In the genomic region with DNA sequence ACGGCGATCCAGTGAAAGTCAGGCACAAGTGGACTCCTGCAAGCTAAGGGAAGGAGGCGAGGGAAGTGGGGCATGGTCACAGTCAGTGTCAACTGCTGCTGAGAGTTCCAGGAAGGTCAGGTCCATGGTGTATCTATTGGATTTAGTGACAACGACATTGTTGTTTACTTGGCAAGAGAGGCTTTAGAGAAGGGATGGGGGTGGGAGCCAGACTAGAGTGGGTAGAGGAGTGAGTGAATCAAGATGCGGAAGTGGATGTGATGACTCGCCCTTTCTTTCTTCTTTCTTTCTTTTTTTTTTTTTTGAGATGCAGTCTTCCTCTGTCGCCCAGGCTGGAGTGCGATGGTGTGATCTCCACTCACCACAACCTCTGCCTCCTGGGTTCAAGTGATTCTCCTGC, we compare ENCODE assay signal across 1 cellular context.
TF ChIP-seq lines count a peak whose summit lies in the region.

No MANE protein-coding gene starts in this region.

TF ChIP-seq in K562, 482 proteins besides CTCF, POLR2A, EP300 and RAD21:
- peak; percentile 60; the same call in 1 of the 2 replicates for TF ChIP-seq TEAD2 (tag; IDR thresholded peaks at IDR 0.05)
- peak; percentile 43; the same call in 1 of the 2 replicates for TF ChIP-seq KLF6 (CRISPR knock-in tag; IDR thresholded peaks at IDR 0.05; ENCODE audit: borderline replicate concordance)
- no peak for TF ChIP-seq CHD1 (IDR thresholded peaks at IDR 0.05; ENCODE audit: low read length)
- TF ChIP-seq ZNF316 (IDR thresholded peaks at IDR 0.05), result peak; percentile 26; the same call in 1 of the 2 replicates
- peak; percentile 69 for TF ChIP-seq ZNF384 (IDR thresholded peaks at IDR 0.05; ENCODE audit: low read depth, low read length)
- peak; percentile 3; the same call in 1 of the 2 replicates for TF ChIP-seq ATF4 (CRISPR knock-in tag; IDR thresholded peaks at IDR 0.05)
- TF ChIP-seq EGR1 (conservative IDR thresholded peaks at IDR 0.05), result 0 out of 2 replicates have a peak, but pooled peaks have one; percentile 8
- no peak for TF ChIP-seq PML (IDR thresholded peaks at IDR 0.05; ENCODE audit: low read length)
- TF ChIP-seq POLR2G (IDR thresholded peaks at IDR 0.05; ENCODE audit: low read depth, low read length), result no peak
- no peak for TF ChIP-seq SIX5 (IDR thresholded peaks at IDR 0.05; ENCODE audit: borderline replicate concordance in 1 of 2, insufficient read depth in 1 of 2, low read depth in 1 of 2, low read length in 2 of 2)
- no peak for TF ChIP-seq RBFOX2 (IDR thresholded peaks at IDR 0.05; ENCODE audit: low read depth, low read length)
- peak in 1 of 2 experiments; percentile 39; a peak in 1 of 4 replicates for TF ChIP-seq FOXK2 (conservative IDR thresholded peaks at IDR 0.05 in 1 of 2, IDR thresholded peaks at IDR 0.05 in 1 of 2; ENCODE audit: low read depth in 2 of 2)
- TF ChIP-seq CSDE1 (IDR thresholded peaks at IDR 0.05), result no peak
- peak; percentile 57; the same call in 1 of the 2 replicates for TF ChIP-seq SPI1 (IDR thresholded peaks at IDR 0.05; ENCODE audit: borderline replicate concordance, low read depth, low read length)
- TF ChIP-seq, protein P1, sequence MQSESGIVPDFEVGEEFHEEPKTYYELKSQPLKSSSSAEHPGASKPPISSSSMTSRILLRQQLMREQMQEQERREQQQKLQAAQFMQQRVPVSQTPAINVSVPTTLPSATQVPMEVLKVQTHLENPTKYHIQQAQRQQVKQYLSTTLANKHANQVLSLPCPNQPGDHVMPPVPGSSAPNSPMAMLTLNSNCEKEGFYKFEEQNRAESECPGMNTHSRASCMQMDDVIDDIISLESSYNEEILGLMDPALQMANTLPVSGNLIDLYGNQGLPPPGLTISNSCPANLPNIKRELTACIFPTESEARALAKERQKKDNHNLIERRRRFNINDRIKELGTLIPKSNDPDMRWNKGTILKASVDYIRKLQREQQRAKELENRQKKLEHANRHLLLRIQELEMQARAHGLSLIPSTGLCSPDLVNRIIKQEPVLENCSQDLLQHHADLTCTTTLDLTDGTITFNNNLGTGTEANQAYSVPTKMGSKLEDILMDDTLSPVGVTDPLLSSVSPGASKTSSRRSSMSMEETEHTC (IDR thresholded peaks at IDR 0.05), result no peak
- 0 out of 2 replicates have a peak, but pooled peaks have one; percentile 21 for TF ChIP-seq ZNF584 (CRISPR knock-in tag; IDR thresholded peaks at IDR 0.05; ENCODE audit: low read depth)
- TF ChIP-seq TAL1 (IDR thresholded peaks at IDR 0.05), result no peak
- 0 out of 2 replicates have a peak, but pooled peaks have one; percentile 40 for TF ChIP-seq GABPA (tag; conservative IDR thresholded peaks at IDR 0.05; ENCODE audit: low read depth)
- peak; percentile 21; the same call in 1 of the 2 replicates for TF ChIP-seq JUND (IDR thresholded peaks at IDR 0.05; ENCODE audit: borderline replicate concordance, low read depth, low read length)
- peak; percentile 21; the same call in 1 of the 3 replicates for TF ChIP-seq JUND (tag; IDR thresholded peaks at IDR 0.05; ENCODE audit: borderline replicate concordance, low read depth, low read length)
- peak; percentile 52; the same call in 1 of the 2 replicates for TF ChIP-seq ELF4 (CRISPR knock-in tag; IDR thresholded peaks at IDR 0.05)
- TF ChIP-seq ILK (tag; IDR thresholded peaks at IDR 0.05; ENCODE audit: borderline replicate concordance, low read depth), result no peak
- TF ChIP-seq HIVEP1 (CRISPR knock-in tag; IDR thresholded peaks at IDR 0.05), result 0 out of 2 replicates have a peak, but pooled peaks have one; percentile 33
- no peak for TF ChIP-seq ZFPM2 (CRISPR knock-in tag; IDR thresholded peaks at IDR 0.05)
- TF ChIP-seq RFX1 (IDR thresholded peaks at IDR 0.05), result no peak
- no peak for TF ChIP-seq ZNF76 (CRISPR knock-in tag; IDR thresholded peaks at IDR 0.05; ENCODE audit: borderline replicate concordance)
- 0 out of 2 replicates have a peak, but pooled peaks have one; percentile 26 for TF ChIP-seq FOSL1 (tag; conservative IDR thresholded peaks at IDR 0.05)
- no peak for TF ChIP-seq NFE2L1 (tag; IDR thresholded peaks at IDR 0.05; ENCODE audit: borderline replicate concordance, low read depth)
- no peak for TF ChIP-seq BCOR (IDR thresholded peaks at IDR 0.05)
- TF ChIP-seq LARP7 (IDR thresholded peaks at IDR 0.05), result no peak
- 0 out of 2 replicates have a peak, but pooled peaks have one; percentile 66 for TF ChIP-seq ZNF197 (CRISPR knock-in tag; IDR thresholded peaks at IDR 0.05; ENCODE audit: low read depth)
- no peak for TF ChIP-seq ZNF785 (CRISPR knock-in tag; IDR thresholded peaks at IDR 0.05)
- no peak for TF ChIP-seq KHSRP (IDR thresholded peaks at IDR 0.05)
- TF ChIP-seq ARID1B (IDR thresholded peaks at IDR 0.05), result no peak
